1 cellular context compared by ENCODE assay signal in the genomic region with DNA sequence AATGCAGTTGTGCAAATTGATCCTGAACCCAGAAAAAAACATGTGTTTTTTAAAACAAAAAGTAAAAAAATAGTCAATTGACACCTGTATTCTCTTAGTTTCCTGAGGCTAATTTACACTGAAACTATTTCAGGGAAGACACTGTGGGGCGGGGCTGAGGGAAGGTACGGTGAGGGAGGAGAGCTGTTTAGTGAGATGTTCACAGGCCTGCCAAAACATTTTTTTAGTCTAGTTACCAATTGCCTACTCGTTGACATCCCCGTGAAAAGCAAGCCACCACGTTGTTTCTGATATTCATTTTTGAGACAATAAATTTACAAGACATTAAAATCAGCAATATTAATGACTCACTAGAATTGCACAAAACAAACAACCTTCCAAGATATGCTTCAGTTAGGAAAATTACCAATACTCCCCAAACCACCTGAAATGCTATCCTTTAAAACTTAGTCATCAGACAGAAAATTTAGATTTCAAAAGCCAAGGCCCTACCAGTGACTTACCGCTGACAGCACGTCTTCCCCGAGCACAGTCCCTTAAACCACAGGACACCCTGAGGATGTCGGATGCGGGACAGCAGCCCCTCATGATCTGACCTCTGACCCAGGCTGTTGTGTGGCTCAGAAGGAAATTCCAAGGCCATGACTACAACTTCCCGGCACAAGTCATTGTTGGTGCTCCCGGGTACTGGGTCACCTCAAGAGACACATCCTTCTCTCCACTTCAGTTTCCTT.
A peak's percentile ranks its signal among the peaks of the same experiment; 100 is the strongest.
TF ChIP-seq lines count a peak whose summit lies in the region.

No MANE protein-coding gene starts in this region.

TF ChIP-seq in GM23338, 12 proteins besides CTCF, POLR2A, EP300 and RAD21 (continued from another document):
- peak; percentile 34; the same call in 1 of the 2 replicates for TF ChIP-seq ZNF462 (CRISPR knock-in tag; IDR thresholded peaks at IDR 0.05)
- no peak for TF ChIP-seq EZH2phosphoT487 (IDR thresholded peaks at IDR 0.05; ENCODE audit: unreplicated experiment)
- no peak for TF ChIP-seq NANOG (IDR thresholded peaks at IDR 0.05; ENCODE audit: borderline replicate concordance)
- TF ChIP-seq, protein P1, sequence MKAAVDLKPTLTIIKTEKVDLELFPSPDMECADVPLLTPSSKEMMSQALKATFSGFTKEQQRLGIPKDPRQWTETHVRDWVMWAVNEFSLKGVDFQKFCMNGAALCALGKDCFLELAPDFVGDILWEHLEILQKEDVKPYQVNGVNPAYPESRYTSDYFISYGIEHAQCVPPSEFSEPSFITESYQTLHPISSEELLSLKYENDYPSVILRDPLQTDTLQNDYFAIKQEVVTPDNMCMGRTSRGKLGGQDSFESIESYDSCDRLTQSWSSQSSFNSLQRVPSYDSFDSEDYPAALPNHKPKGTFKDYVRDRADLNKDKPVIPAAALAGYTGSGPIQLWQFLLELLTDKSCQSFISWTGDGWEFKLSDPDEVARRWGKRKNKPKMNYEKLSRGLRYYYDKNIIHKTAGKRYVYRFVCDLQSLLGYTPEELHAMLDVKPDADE (IDR thresholded peaks at IDR 0.05), result no peak
